In genomic region chr12:97756741-97757140, GRCh38 we compare ENCODE assay signal across 16 cellular contexts.
"Had no signal": no experiment of that assay in that cellular context is flagged by ENCODE, and none has a peak within 500 bp of the region (broad histone marks: within the 10 kb centered on the region; RNA-seq: fewer than 3 reads in every experiment).

No MANE protein-coding gene starts in this region.

- H3K27ac ChIP-seq: right lobe of liver, tibial nerve, VCaP had no signal

- H3K4me3 ChIP-seq: right lobe of liver, tibial nerve had no signal

- H3K4me3 Mint-ChIP-seq: activated CD4-positive, alpha-beta memory T cell treated with anti-CD3 and anti-CD28 coated beads for 36 hours; activated naive CD8-positive, alpha-beta T cell treated with anti-CD3 and anti-CD28 coated beads, Interleukin-2, amount 50 U/mL, for 24 hours; activated T-cell treated with anti-CD3 and anti-CD28 coated beads, Interleukin-2, amount 50 U/mL, for 72 hours; nephron had no signal

- H3K27me3 ChIP-seq: right lobe of liver, tibial nerve had no signal

- H3K36me3 Mint-ChIP-seq: activated CD4-positive, alpha-beta memory T cell treated with anti-CD3 and anti-CD28 coated beads for 36 hours had no signal

- H3K27me3 Mint-ChIP-seq: activated CD4-positive, alpha-beta memory T cell treated with anti-CD3 and anti-CD28 coated beads for 36 hours; activated naive CD8-positive, alpha-beta T cell treated with anti-CD3 and anti-CD28 coated beads, Interleukin-2, amount 50 U/mL, for 24 hours had no signal

- H3K4me1 Mint-ChIP-seq: activated naive CD8-positive, alpha-beta T cell treated with anti-CD3 and anti-CD28 coated beads, Interleukin-2, amount 50 U/mL, for 24 hours had no signal

- H3K4me1 ChIP-seq: right lobe of liver, tibial nerve had no signal

- H3K27ac Mint-ChIP-seq: activated CD4-positive, alpha-beta memory T cell treated with anti-CD3 and anti-CD28 coated beads for 36 hours; activated naive CD8-positive, alpha-beta T cell treated with anti-CD3 and anti-CD28 coated beads, Interleukin-2, amount 50 U/mL, for 24 hours; activated T-cell treated with anti-CD3 and anti-CD28 coated beads, Interleukin-2, amount 50 U/mL, for 72 hours; nephron; progenitor cell of endocrine pancreas had no signal

- ATAC-seq: activated naive CD8-positive, alpha-beta T cell treated with anti-CD3 and anti-CD28 coated beads, Interleukin-2, amount 50 U/mL, for 24 hours; activated T-cell treated with anti-CD3 and anti-CD28 coated beads, Interleukin-2, amount 50 U/mL, for 72 hours; right lobe of liver had no signal

- H3K36me3 ChIP-seq: right lobe of liver, tibial nerve had no signal

- H3K9me3 Mint-ChIP-seq: nephron had no signal

- DNase-seq: activated CD4-positive, alpha-beta memory T cell treated with anti-CD3 and anti-CD28 coated beads for 36 hours; activated CD8-positive, alpha-beta memory T cell treated with anti-CD3 and anti-CD28 coated beads, Interleukin-2, amount 50 U/mL, for 4 hours; activated gamma-delta T cell treated with Interleukin-2 at 50 U/mL for 16 hours; activated naive CD8-positive, alpha-beta T cell treated with anti-CD3 and anti-CD28 coated beads, Interleukin-2, amount 50 U/mL, for 24 hours; activated T-cell treated with anti-CD3 and anti-CD28 coated beads, Interleukin-2, amount 50 U/mL, for 72 hours; central memory CD4-positive, alpha-beta T cell; cortex of kidney; effector memory CD4-positive, alpha-beta T cell; right lobe of liver; stimulated activated CD4-positive, alpha-beta T cell treated with anti-CD3 and anti-CD28 coated beads, Interleukin-12 subunit alpha, Interleukin-12 subunit beta, amount 100 ng/mL, for 4 hours; stimulated activated naive CD4-positive, alpha-beta T cell treated with Interleukin-2 at 50 U/mL for 16 hours; T-helper 9 cell had no signal

- H3K9me3 ChIP-seq: right lobe of liver, tibial nerve had no signal
